8 cellular contexts compared by ENCODE assay signal in genomic region chr13:102724923-102725322, GRCh38. TPM values are rescaled to one million over a fixed set of nuclear protein-coding genes. Genes with fewer than 3 reads are reported as not detected.
A peak's percentile ranks its signal among the peaks of the same experiment; 100 is the strongest.
DNase-seq lines count a peak whose midpoint lies in the region; ATAC-seq and TF ChIP-seq lines count a peak whose summit lies in the region.

No MANE protein-coding gene starts in this region.

- TF ChIP-seq POLR2A in body of pancreas (IDR thresholded peaks at IDR 0.05), result no peak

- WGBS in body of pancreas, 2 donors, result 60 to 61% methylated on average over 6 of the region's 6 CpGs

- H3K27me3 ChIP-seq in body of pancreas, result no peaks in the 10 kb centered on the region

- no peak overlapping the region for H3K27ac ChIP-seq in body of pancreas

- intact Hi-C loops in body of pancreas (cut with DNase I), result no loop called here
- intact Hi-C loops in mucosa of descending colon (cut with DNase I, micrococcal nuclease), result no loop called here
- intact Hi-C loops in posterior vena cava (cut with DNase I), result loop anchor here in 1 of 2 donors (5.0 to 10.0 kb wide), 3 partner anchors 70 to 148 kb away; partner anchors contain the start of gene TPP2

- ATAC-seq in body of pancreas, result peak; percentile 42
- peak; percentile 64 for ATAC-seq in mucosa of descending colon
- ATAC-seq in activated CD4-positive, CD25-positive, alpha-beta regulatory T cell treated with anti-CD3 and anti-CD28 coated beads, Interleukin-2, amount 50 U/mL, for 24 hours, result no peak

- peak; percentile 56 for DNase-seq in A172 (ENCODE audit: low spot score)
- peak; percentile 37 for DNase-seq in NCI-H146 treated with DMSO at 0.1 percent for 48 hours (lab: John Stamatoyannopoulos, UW; ENCODE audit: unreplicated experiment)
- DNase-seq in body of pancreas, result peak in 1 of 4 donors; percentile 5
- peak in 1 of 3 donors; percentile 32 for DNase-seq in mucosa of descending colon
- no peak for DNase-seq in posterior vena cava (ENCODE audit: low spot score)
- no peak for DNase-seq in GM19240 (ENCODE audit: insufficient read length, low spot score)

- no peaks in the 10 kb centered on the region for H3K9me3 ChIP-seq in body of pancreas
- H3K9me3 ChIP-seq in mucosa of descending colon, result no peaks in the 10 kb centered on the region

- no peaks in the 10 kb centered on the region for H3K4me1 ChIP-seq in body of pancreas
- H3K4me1 ChIP-seq in mucosa of descending colon (ENCODE audit: low read depth), result no peaks in the 10 kb centered on the region

- TF ChIP-seq CTCF in GM12872 (IDR thresholded peaks at IDR 0.05; ENCODE audit: insufficient read depth, low read depth, low read length) (peak; percentile 38; the same call in 2 of the 3 replicates), body of pancreas (IDR thresholded peaks at IDR 0.05) (peak in 5 of 7 experiments; percentile 8 to 46 (median 37)), mucosa of descending colon (IDR thresholded peaks at IDR 0.05) (no peak)

- H3K36me3 ChIP-seq in body of pancreas (replicated peaks in 1 of 2; ENCODE audit: insufficient read depth in 1 of 2, low read depth in 2 of 2), result no peaks in the 10 kb centered on the region
- no peaks in the 10 kb centered on the region for H3K36me3 ChIP-seq in mucosa of descending colon (ENCODE audit: low read depth)

- no peak overlapping the region for H3K4me3 ChIP-seq in body of pancreas
- H3K4me3 ChIP-seq in mucosa of descending colon, result no peak overlapping the region

RNA-seq across cellular contexts. Expression of gene METTL21C, which starts 30.1 kb away (rescaled TPM):
- not detected in 2 replicates for total RNA-seq in A172 (2014; rRNA removed; shearing (Covaris generic))
- total RNA-seq in body of pancreas (not detected), mucosa of descending colon (not detected), posterior vena cava (not detected)

RNA-seq across cellular contexts. Expression of gene TEX30, which starts 48.7 kb away (rescaled TPM):
- total RNA-seq in A172 (2014; rRNA removed; shearing (Covaris generic)), result 56.8 and 68.4 TPM in 2 replicates
- total RNA-seq in body of pancreas (1 to 10 TPM; 3.6 to 4.2 TPM), mucosa of descending colon (1 to 10 TPM; 2.1 to 5.7 (median 3.7) TPM), posterior vena cava (10 to 100 TPM in 1 of 2 donors, 1 to 10 TPM in 1; 7.4 to 10.9 TPM)

Comparison
In these comparisons a context has a peak if more than half of its experiments do, and no peak if none do; other contexts are left out.
1. DNase-seq: peak in A172 (single experiment) and NCI-H146 treated with DMSO at 0.1 percent for 48 hours (single experiment); none in posterior vena cava (single experiment) and GM19240 (single experiment).
2. ATAC-seq: peak in body of pancreas (single experiment) and mucosa of descending colon (single experiment); none in activated CD4-positive, CD25-positive, alpha-beta regulatory T cell treated with anti-CD3 and anti-CD28 coated beads, Interleukin-2, amount 50 U/mL, for 24 hours (0 of 2).